ENCODE assay signal across 1 cellular context in the genomic region with DNA sequence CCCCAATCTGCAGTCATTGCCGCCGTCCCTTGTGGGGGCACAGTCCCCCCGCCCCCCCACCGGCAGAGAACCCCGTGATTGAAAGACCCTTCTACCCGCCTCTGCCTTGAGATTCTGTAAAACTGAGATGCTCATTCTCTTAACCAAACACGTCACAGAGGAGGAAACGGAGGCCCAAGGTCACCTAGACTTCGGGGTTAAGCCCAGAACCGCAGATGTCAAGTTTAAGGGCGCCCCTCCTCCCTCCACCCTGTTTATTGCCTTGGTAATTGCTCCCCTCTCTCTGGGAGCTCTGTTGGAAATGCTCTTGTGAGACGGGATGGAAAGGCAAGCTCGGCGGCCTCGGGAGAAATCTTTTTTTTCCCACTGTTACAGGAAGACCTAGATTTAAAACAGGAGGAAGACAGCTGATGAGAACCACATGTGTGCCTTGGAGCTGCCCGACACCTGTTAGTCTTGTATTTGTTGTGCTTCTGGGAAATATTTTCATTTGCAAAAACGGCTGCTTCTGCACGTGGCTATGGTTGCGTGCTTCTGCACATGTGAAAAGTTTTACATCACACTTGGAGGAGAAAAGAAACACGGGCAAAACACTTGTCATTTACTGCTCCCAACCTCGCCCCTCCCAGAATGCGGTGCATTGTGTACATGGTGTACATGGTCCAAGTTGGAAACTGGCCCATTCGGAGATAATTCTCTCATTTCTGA.
TF ChIP-seq lines count a peak whose summit lies in the region.

No MANE protein-coding gene starts in this region.

TF ChIP-seq in endothelial cell of umbilical vein, 7 proteins besides CTCF, POLR2A, EP300 and RAD21:
- TF ChIP-seq EZH2 (IDR thresholded peaks at IDR 0.05; ENCODE audit: borderline replicate concordance, low read depth, low read length, severe bottlenecking) (no peak), JUN (IDR thresholded peaks at IDR 0.05; ENCODE audit: borderline replicate concordance, insufficient read depth, insufficient read length, low read depth) (no peak), FOS (IDR thresholded peaks at IDR 0.05; ENCODE audit: borderline replicate concordance, insufficient read depth, low read length) (no peak), GATA2 (IDR thresholded peaks at IDR 0.05; ENCODE audit: insufficient read depth, insufficient read length, low read depth, low read length) (no peak), MYC (IDR thresholded peaks at IDR 0.05; ENCODE audit: low read depth, low read length) (no peak), POLR2AphosphoS5 (IDR thresholded peaks at IDR 0.05; ENCODE audit: insufficient read depth, low read depth, low read length) (no peak)
- TF ChIP-seq, protein P1, sequence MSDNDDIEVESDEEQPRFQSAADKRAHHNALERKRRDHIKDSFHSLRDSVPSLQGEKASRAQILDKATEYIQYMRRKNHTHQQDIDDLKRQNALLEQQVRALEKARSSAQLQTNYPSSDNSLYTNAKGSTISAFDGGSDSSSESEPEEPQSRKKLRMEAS (IDR thresholded peaks at IDR 0.05; ENCODE audit: insufficient read depth, insufficient read length): no peak
TF ChIP-seq in endothelial cell of umbilical vein: peak in this region for 0.
